15 cellular contexts compared by ENCODE assay signal in the genomic region with DNA sequence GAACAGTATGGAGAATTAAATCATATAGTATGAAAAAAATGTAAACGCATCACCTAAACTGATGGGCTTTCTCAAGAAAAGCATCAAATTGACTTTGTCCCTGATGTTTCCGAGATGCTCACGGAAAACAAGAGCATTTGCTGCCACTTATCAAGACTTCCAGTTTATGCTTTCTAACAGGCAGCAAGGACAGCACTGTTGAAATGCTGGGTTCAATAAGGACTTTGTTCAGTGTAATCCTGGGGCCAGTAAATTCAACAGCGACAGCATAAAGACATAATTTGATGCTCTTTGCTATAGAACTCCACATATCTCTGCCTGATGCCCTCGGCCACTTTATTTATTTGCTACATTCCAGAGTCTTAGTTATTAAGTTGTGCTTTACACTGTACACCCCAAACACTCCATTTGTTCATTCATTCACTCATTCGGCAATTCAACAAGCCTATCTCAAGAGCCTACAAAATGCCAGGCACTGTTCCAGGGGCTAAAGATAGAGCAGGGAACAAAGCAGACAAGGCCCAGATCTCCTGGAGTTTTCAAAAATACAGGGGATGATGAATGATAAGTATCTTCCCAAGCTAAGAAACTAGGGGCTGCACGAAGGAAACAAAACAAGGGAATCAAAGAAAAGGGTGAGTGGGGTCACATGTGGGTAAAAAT.
"Had no signal": no experiment of that assay in that cellular context is flagged by ENCODE, and none has a peak within 500 bp of the region (broad histone marks: within the 10 kb centered on the region; RNA-seq: fewer than 3 reads in every experiment).

No MANE protein-coding gene starts in this region.

- H3K27ac Mint-ChIP-seq: naive thymus-derived CD8-positive, alpha-beta T cell; T-helper 2 cell treated with Interferon-gamma antibody and Interleukin-4, amounts not matched to agents 5 μg/mL and 100 μg/mL, for 36 hours had no signal

- H3K9me3 Mint-ChIP-seq: T-helper 2 cell treated with Interferon-gamma antibody and Interleukin-4, amounts not matched to agents 5 μg/mL and 100 μg/mL, for 36 hours had no signal

- H3K9me3 ChIP-seq: lower lobe of right lung, mucosa of descending colon, stomach, tibial artery, vagina had no signal

- H3K4me1 ChIP-seq: lower lobe of right lung, stomach, tibial artery, vagina had no signal

- DNase-seq: activated CD4-positive, alpha-beta T cell treated with anti-CD3 and anti-CD28 coated beads for 1 hour; activated CD4-positive, alpha-beta T cell treated with anti-CD3 and anti-CD28 coated beads, Interleukin-2, amount 50 U/mL, for 48 hours; activated T-cell treated with anti-CD3 and anti-CD28 coated beads, Interleukin-2, amount 50 U/mL, for 4 hours; hippocampal formation; kidney glomerular epithelial cell; lower lobe of right lung; mucosa of descending colon; naive thymus-derived CD8-positive, alpha-beta T cell; stimulated activated CD4-positive, alpha-beta T cell treated with anti-CD3 and anti-CD28 coated beads, Interleukin-2, amount 100 ng/mL, for 48 hours; stimulated activated CD8-positive, alpha-beta memory T cell treated with anti-CD3 and anti-CD28 coated beads, Interleukin-4, amount 100 ng/mL, for 48 hours; stomach; SW 1271; tibial artery had no signal

- H3K4me3 Mint-ChIP-seq: activated T-cell treated with anti-CD3 and anti-CD28 coated beads, Interleukin-2, amount 50 U/mL, for 4 hours; naive thymus-derived CD8-positive, alpha-beta T cell; T-helper 2 cell treated with Interferon-gamma antibody and Interleukin-4, amounts not matched to agents 5 μg/mL and 100 μg/mL, for 36 hours had no signal

- H3K4me3 ChIP-seq: lower lobe of right lung, mucosa of descending colon, stomach, tibial artery, vagina had no signal

- H3K36me3 Mint-ChIP-seq: naive thymus-derived CD8-positive, alpha-beta T cell had no signal

- ATAC-seq: activated T-cell treated with anti-CD3 and anti-CD28 coated beads, Interleukin-2, amount 50 U/mL, for 4 hours; mucosa of descending colon; naive thymus-derived CD8-positive, alpha-beta T cell had no signal

- H3K27me3 Mint-ChIP-seq: naive thymus-derived CD8-positive, alpha-beta T cell had no signal

- H3K36me3 ChIP-seq: lower lobe of right lung, stomach, tibial artery, vagina had no signal

- H3K27ac ChIP-seq: lower lobe of right lung, stomach, tibial artery, vagina had no signal

- H3K27me3 ChIP-seq: stomach, tibial artery, vagina had no signal
